ENCODE assay signal across 1 cellular context in the genomic region with DNA sequence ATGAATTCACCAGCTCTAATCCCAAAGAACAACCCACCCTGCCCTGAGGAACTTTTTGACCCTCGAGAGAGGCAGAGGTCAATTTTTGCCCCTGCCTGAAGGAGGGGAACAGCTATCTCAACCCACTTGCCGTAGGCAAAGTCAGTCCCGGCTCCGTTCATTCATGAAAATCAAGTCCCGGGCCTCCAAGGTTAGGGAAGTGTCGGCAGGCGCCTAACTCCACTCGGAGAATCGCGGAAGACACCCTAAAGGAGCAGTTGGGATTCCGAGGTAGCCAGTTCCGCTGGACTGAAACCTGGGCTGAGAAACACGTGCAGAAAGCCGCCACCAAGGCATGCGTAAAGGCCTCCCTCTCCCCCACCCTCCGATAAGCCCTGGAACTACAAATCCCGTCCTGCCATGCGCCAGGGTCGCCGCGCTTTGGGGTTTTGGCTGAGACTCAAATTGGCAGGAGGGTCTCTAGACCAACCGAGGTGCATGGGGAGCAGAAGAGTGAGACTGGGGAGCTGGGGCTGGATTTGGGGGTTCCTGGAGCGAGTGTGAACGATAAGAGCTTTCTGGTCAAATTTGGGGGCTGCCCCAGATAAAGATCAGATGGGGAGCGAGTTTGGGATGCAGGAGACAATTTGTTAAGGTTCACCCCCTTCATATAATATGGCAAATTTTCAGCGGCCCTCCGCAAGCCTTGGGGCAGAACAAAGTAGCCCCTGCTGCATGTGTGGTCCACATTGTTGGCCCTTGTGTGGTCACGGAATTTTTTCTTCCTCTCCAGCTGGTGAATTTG.
TF ChIP-seq lines count a peak whose summit lies in the region.

A gene (minus strand): TSS at position 290 of the 784 bp plus-strand sequence. CDS start 2,955 bp downstream, outside the sequence.

TF ChIP-seq in K562, 482 proteins besides CTCF, POLR2A, EP300 and RAD21 (continued from another document):
- TF ChIP-seq TBP (optimal IDR thresholded peaks at IDR 0.05; ENCODE audit: low read depth, low read length), result peak; percentile 76
- no peak for TF ChIP-seq FOXM1 (IDR thresholded peaks at IDR 0.05; ENCODE audit: low read depth)
- TF ChIP-seq FOXM1 (CRISPR knock-in tag; IDR thresholded peaks at IDR 0.05; ENCODE audit: low read depth), result no peak
- TF ChIP-seq ESRRB (CRISPR knock-in tag; IDR thresholded peaks at IDR 0.05; ENCODE audit: borderline replicate concordance), result no peak
- TF ChIP-seq NR2C1 (IDR thresholded peaks at IDR 0.05), result peak; percentile 90
- peak; percentile 96 for TF ChIP-seq NR2C1 (tag; IDR thresholded peaks at IDR 0.05)
- TF ChIP-seq, protein P1, sequence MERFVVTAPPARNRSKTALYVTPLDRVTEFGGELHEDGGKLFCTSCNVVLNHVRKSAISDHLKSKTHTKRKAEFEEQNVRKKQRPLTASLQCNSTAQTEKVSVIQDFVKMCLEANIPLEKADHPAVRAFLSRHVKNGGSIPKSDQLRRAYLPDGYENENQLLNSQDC (CRISPR knock-in tag; IDR thresholded peaks at IDR 0.05), result no peak
- TF ChIP-seq HMG20A (CRISPR knock-in tag; conservative IDR thresholded peaks at IDR 0.05), result no peak
- TF ChIP-seq ZNF384 (IDR thresholded peaks at IDR 0.05; ENCODE audit: low read depth, low read length), result no peak; the same call in 1 of the 2 replicates
- no peak for TF ChIP-seq POLR3A (IDR thresholded peaks at IDR 0.05; ENCODE audit: borderline replicate concordance, extremely low read depth, insufficient read depth, insufficient read length)
- 0 out of 2 replicates have a peak, but pooled peaks have one; percentile 3 for TF ChIP-seq NFE2 (IDR thresholded peaks at IDR 0.05; ENCODE audit: low read depth)
- no peak for TF ChIP-seq ZNF561 (CRISPR knock-in tag; conservative IDR thresholded peaks at IDR 0.05)
- TF ChIP-seq, protein P2, sequence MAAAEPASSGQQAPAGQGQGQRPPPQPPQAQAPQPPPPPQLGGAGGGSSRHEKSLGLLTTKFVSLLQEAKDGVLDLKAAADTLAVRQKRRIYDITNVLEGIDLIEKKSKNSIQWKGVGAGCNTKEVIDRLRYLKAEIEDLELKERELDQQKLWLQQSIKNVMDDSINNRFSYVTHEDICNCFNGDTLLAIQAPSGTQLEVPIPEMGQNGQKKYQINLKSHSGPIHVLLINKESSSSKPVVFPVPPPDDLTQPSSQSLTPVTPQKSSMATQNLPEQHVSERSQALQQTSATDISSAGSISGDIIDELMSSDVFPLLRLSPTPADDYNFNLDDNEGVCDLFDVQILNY (CRISPR knock-in tag; IDR thresholded peaks at IDR 0.05), result no peak
- TF ChIP-seq GTF2A2 (tag; IDR thresholded peaks at IDR 0.05), result no peak
- no peak for TF ChIP-seq ETS2 (tag; IDR thresholded peaks at IDR 0.05; ENCODE audit: borderline replicate concordance, poor library complexity, severe bottlenecking)
- TF ChIP-seq MAFG (tag; conservative IDR thresholded peaks at IDR 0.05), result no peak
- TF ChIP-seq, protein P3, sequence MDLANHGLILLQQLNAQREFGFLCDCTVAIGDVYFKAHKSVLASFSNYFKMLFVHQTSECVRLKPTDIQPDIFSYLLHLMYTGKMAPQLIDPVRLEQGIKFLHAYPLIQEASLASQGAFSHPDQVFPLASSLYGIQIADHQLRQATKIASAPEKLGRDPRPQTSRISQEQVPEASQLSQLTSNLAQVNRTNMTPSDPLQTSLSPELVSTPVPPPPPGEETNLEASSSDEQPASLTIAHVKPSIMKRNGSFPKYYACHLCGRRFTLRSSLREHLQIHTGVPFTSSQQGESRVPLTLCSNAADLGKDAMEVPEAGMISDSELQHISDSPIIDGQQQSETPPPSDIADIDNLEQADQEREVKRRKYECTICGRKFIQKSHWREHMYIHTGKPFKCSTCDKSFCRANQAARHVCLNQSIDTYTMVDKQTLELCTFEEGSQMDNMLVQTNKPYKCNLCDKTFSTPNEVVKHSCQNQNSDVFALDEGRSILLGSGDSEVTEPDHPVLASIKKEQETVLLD (IDR thresholded peaks at IDR 0.05), result peak; percentile 79
- no peak for TF ChIP-seq MED1 (CRISPR knock-in tag; IDR thresholded peaks at IDR 0.05; ENCODE audit: borderline replicate concordance)
- TF ChIP-seq, protein P4, sequence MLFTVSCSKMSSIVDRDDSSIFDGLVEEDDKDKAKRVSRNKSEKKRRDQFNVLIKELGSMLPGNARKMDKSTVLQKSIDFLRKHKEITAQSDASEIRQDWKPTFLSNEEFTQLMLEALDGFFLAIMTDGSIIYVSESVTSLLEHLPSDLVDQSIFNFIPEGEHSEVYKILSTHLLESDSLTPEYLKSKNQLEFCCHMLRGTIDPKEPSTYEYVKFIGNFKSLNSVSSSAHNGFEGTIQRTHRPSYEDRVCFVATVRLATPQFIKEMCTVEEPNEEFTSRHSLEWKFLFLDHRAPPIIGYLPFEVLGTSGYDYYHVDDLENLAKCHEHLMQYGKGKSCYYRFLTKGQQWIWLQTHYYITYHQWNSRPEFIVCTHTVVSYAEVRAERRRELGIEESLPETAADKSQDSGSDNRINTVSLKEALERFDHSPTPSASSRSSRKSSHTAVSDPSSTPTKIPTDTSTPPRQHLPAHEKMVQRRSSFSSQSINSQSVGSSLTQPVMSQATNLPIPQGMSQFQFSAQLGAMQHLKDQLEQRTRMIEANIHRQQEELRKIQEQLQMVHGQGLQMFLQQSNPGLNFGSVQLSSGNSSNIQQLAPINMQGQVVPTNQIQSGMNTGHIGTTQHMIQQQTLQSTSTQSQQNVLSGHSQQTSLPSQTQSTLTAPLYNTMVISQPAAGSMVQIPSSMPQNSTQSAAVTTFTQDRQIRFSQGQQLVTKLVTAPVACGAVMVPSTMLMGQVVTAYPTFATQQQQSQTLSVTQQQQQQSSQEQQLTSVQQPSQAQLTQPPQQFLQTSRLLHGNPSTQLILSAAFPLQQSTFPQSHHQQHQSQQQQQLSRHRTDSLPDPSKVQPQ (CRISPR knock-in tag; IDR thresholded peaks at IDR 0.05; ENCODE audit: borderline replicate concordance), result no peak
TF ChIP-seq in K562: peak in this region for 98.
